In genomic region chr3:169297214-169297613, GRCh38 we compare ENCODE assay signal across 29 cellular contexts.
DNase-seq lines count a peak whose midpoint lies in the region; ATAC-seq and TF ChIP-seq lines count a peak whose summit lies in the region.
"Had no signal": no experiment of that assay in that cellular context is flagged by ENCODE, and none has a peak within 500 bp of the region (broad histone marks: within the 10 kb centered on the region; RNA-seq: fewer than 3 reads in every experiment).

No MANE protein-coding gene starts in this region.

- H3K4me1 Mint-ChIP-seq in progenitor cell of endocrine pancreas (ENCODE audit: low read depth) = peaks cover 63% of the 10 kb centered on the region
- H3K4me1 Mint-ChIP-seq: CD14-positive monocyte; CD8-positive, alpha-beta memory T cell had no signal

- H3K4me3 Mint-ChIP-seq in progenitor cell of endocrine pancreas (ENCODE audit: low read depth) = no peak overlapping the region
- H3K4me3 Mint-ChIP-seq: CD14-positive monocyte; CD8-positive, alpha-beta memory T cell had no signal

- in situ Hi-C loops in Caki2 (cut with HindIII; ENCODE audit: low pct_unique_long_range_greater_than_20kb, low sequenced_read_pairs) = no loop called here

- DNase-seq in Caki2 (ENCODE audit: low read depth) = peak; percentile 60
- DNase-seq in NCI-H69 (lab: John Stamatoyannopoulos, UW) = peak; percentile 41
- peak; percentile 52 for DNase-seq in kidney glomerular epithelial cell (lab: John Stamatoyannopoulos, UW)
- DNase-seq in progenitor cell of endocrine pancreas (ENCODE audit: low spot score, unreplicated experiment) = no peak
- DNase-seq in effector CD4-positive, alpha-beta T cell = no peak
- no peak for DNase-seq in NCI-H2196 (lab: John Stamatoyannopoulos, UW; ENCODE audit: unreplicated experiment)
- DNase-seq: 8988T; ACHN; BE2C; CD8-positive, alpha-beta memory T cell; DMS153; DND-41; MG63; NCI-H1417 treated with DMSO at 0.1 percent for 48 hours; NCI-H1694 treated with DMSO at 0.1 percent for 48 hours; NCI-H2081 treated with DMSO at 0.1 percent for 48 hours; NCI-H2171; NCI-H345; NCI-H510A treated with DMSO at 0.1 percent for 48 hours; NCI-H82; NK-92 treated with Interleukin-12 subunit alpha and Interleukin-12 subunit beta, amount 100 ng/mL, for 24 hours; PC-9; SJCRH30 had no signal

- peak overlapping the region; percentile 80 for H3K27ac Mint-ChIP-seq in progenitor cell of endocrine pancreas
- H3K27ac Mint-ChIP-seq: CD14-positive monocyte; CD8-positive, alpha-beta memory T cell had no signal

- H3K9me3 Mint-ChIP-seq in progenitor cell of endocrine pancreas (ENCODE audit: low read depth) = no peaks in the 10 kb centered on the region

- H3K36me3 Mint-ChIP-seq in progenitor cell of endocrine pancreas (ENCODE audit: insufficient read depth) = peaks cover 6% of the 10 kb centered on the region
- H3K36me3 Mint-ChIP-seq: CD14-positive monocyte; CD8-positive, alpha-beta memory T cell had no signal

- H3K27me3 Mint-ChIP-seq in progenitor cell of endocrine pancreas = no peaks in the 10 kb centered on the region
- H3K27me3 Mint-ChIP-seq: CD8-positive, alpha-beta memory T cell had no signal

- ATAC-seq in HG03354 (IDR thresholded peaks at IDR 0.05; ENCODE audit: poor library complexity, severe bottlenecking, unreplicated experiment) (no peak), HG03045 (IDR thresholded peaks at IDR 0.05; ENCODE audit: unreplicated experiment) (no peak)
- ATAC-seq: K562, Right ventricle myocardium inferior, SK-N-SH treated with all-trans-retinoic acid at 6 μM for 48 hours had no signal

- TF ChIP-seq CTCF in progenitor cell of endocrine pancreas (IDR thresholded peaks at IDR 0.05; ENCODE audit: unreplicated experiment) = no peak

Comparison
In these comparisons a context has a peak if more than half of its experiments do, and no peak if none do; other contexts are left out.
1. DNase-seq: peak in Caki2 (single experiment), NCI-H69 (single experiment) and kidney glomerular epithelial cell (single experiment); none in progenitor cell of endocrine pancreas (single experiment), effector CD4-positive, alpha-beta T cell (single experiment) and NCI-H2196 (single experiment).